Comparison of ENCODE assay signal across 1 cellular context in the genomic region with DNA sequence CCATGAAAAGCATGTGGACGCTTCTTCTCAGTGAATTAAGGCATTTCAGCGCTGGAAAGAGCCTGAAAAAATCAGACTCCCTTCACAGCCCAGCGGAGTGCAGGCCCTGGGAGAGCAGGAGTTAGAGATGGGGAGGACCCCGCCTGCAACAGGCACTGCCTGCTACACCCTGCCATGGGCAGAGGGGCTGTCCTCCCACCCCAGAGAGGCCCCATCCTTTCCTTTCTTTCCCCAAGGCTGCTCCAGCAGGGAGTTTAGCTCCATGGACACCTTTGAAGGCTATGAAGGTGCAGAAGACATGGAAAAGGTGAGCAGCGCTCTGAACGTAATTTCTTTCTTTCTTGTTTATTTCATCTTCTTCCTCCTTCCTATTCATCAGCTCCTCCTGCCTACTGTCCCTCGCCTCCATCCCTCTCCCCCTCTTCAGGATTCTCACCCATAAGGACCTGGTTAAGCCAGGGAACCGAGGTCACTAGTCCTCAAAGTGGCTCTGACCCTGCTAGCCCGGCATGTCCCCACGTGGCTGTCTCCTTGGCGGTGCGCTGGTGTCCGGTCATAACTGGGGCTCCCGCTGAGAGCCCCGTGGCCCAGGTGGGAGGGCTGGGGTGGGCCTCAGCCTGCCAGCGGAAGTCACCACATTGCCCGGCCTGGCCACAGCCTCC.
TF ChIP-seq lines count a peak whose summit lies in the region.

No MANE protein-coding gene starts in this region.

TF ChIP-seq in K562, 482 proteins besides CTCF, POLR2A, EP300 and RAD21:
- TF ChIP-seq, protein P1, sequence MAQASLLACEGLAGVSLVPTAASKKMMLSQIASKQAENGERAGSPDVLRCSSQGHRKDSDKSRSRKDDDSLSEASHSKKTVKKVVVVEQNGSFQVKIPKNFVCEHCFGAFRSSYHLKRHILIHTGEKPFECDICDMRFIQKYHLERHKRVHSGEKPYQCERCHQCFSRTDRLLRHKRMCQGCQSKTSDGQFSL (CRISPR knock-in tag; IDR thresholded peaks at IDR 0.05) = 0 out of 2 replicates have a peak, but pooled peaks have one; percentile 40
- TF ChIP-seq, protein P1 (tag; IDR thresholded peaks at IDR 0.05) = no peak
- TF ChIP-seq, protein P2, sequence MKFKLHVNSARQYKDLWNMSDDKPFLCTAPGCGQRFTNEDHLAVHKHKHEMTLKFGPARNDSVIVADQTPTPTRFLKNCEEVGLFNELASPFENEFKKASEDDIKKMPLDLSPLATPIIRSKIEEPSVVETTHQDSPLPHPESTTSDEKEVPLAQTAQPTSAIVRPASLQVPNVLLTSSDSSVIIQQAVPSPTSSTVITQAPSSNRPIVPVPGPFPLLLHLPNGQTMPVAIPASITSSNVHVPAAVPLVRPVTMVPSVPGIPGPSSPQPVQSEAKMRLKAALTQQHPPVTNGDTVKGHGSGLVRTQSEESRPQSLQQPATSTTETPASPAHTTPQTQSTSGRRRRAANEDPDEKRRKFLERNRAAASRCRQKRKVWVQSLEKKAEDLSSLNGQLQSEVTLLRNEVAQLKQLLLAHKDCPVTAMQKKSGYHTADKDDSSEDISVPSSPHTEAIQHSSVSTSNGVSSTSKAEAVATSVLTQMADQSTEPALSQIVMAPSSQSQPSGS (CRISPR knock-in tag; IDR thresholded peaks at IDR 0.05) = no peak
- TF ChIP-seq MIER1 (IDR thresholded peaks at IDR 0.05; ENCODE audit: low read depth) (no peak), TARDBP (IDR thresholded peaks at IDR 0.05) (no peak), ZNF57 (CRISPR knock-in tag; IDR thresholded peaks at IDR 0.05) (no peak), ZBTB17 (CRISPR knock-in tag; IDR thresholded peaks at IDR 0.05) (no peak)
- TF ChIP-seq, protein P3, sequence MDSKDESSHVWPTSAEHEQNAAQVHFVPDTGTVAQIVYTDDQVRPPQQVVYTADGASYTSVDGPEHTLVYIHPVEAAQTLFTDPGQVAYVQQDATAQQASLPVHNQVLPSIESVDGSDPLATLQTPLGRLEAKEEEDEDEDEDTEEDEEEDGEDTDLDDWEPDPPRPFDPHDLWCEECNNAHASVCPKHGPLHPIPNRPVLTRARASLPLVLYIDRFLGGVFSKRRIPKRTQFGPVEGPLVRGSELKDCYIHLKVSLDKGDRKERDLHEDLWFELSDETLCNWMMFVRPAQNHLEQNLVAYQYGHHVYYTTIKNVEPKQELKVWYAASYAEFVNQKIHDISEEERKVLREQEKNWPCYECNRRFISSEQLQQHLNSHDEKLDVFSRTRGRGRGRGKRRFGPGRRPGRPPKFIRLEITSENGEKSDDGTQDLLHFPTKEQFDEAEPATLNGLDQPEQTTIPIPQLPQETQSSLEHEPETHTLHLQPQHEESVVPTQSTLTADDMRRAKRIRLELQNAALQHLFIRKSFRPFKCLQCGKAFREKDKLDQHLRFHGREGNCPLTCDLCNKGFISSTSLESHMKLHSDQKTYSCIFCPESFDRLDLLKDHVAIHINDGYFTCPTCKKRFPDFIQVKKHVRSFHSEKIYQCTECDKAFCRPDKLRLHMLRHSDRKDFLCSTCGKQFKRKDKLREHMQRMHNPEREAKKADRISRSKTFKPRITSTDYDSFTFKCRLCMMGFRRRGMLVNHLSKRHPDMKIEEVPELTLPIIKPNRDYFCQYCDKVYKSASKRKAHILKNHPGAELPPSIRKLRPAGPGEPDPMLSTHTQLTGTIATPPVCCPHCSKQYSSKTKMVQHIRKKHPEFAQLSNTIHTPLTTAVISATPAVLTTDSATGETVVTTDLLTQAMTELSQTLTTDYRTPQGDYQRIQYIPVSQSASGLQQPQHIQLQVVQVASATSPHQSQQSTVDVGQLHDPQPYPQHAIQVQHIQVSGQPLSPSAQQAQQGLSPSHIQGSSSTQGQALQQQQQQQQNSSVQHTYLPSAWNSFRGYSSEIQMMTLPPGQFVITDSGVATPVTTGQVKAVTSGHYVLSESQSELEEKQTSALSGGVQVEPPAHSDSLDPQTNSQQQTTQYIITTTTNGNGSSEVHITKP (IDR thresholded peaks at IDR 0.05; ENCODE audit: partially characterized antibody) = no peak
- TF ChIP-seq, protein P4, sequence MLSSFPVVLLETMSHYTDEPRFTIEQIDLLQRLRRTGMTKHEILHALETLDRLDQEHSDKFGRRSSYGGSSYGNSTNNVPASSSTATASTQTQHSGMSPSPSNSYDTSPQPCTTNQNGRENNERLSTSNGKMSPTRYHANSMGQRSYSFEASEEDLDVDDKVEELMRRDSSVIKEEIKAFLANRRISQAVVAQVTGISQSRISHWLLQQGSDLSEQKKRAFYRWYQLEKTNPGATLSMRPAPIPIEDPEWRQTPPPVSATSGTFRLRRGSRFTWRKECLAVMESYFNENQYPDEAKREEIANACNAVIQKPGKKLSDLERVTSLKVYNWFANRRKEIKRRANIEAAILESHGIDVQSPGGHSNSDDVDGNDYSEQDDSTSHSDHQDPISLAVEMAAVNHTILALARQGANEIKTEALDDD (IDR thresholded peaks at IDR 0.05) = peak; percentile 65; the same call in 1 of the 2 replicates
- TF ChIP-seq, protein P5, sequence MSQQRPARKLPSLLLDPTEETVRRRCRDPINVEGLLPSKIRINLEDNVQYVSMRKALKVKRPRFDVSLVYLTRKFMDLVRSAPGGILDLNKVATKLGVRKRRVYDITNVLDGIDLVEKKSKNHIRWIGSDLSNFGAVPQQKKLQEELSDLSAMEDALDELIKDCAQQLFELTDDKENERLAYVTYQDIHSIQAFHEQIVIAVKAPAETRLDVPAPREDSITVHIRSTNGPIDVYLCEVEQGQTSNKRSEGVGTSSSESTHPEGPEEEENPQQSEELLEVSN (IDR thresholded peaks at IDR 0.05; ENCODE audit: borderline replicate concordance in 1 of 2, extremely low read depth in 1 of 2, insufficient read depth in 1 of 2, insufficient read length in 1 of 2, low read depth in 1 of 2, low read length in 1 of 2, poor library complexity in 1 of 2, severe bottlenecking in 1 of 2) = peak in 1 of 2 experiments; percentile 69
